In the genomic region with DNA sequence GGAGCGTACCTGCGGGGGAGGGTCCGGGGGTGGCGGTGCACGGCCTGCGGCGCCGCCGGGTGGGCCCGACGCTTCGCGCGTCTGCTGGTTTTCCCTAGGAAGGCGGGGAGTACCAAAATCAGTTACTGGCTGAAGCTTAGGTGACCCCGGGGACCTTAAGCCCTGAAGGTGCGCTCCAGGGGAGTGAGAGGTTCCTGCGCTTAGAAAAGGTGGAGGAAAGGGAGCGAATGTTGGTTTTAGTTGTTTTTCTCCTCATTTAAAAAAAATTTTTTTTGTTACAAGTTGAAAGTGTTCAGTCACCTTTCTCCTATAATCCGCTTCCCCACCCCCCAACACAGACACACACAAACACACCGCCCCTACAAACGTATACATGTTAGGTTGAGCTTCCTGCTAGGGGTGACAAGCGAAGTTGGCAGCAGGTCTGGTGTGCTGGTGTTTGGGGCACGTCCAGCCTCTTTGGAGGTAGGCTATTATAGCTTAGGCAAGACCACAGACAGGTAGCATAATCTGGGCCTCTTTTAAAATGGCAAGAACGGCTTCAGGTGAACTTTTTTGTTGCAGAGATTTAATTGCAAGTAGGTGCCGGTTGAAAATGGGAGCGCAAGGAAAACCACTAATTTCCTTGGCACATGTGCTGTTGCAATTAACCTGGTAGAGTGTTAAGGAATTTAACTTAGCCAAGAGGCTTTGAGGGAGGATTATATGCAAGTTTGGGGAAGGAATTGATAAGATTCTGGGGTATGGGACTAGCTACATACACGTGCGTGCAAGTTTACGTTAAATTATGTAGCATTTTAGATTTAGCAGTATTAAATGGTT, we compare ENCODE assay signal across 8 cellular contexts. TPM values are rescaled to one million over a fixed set of nuclear protein-coding genes. Genes with fewer than 3 reads are reported as not detected.
A peak's percentile ranks its signal among the peaks of the same experiment; 100 is the strongest.
DNase-seq lines count a peak whose midpoint lies in the region; ATAC-seq and TF ChIP-seq lines count a peak whose summit lies in the region.

No MANE protein-coding gene starts in this region.

- no peak overlapping the region for H3K27ac Mint-ChIP-seq in T-helper 17 cell

- CTCF ChIA-PET in mammary epithelial cell (lab: Charles Lee; ENCODE audit: low non-redundant PET) = interaction anchor here (0.6 kb wide), 2 partner anchors 27 to 124 kb away, joined by 3 read pairs; no protein-coding TSS in a partner anchor

- WGBS in mammary epithelial cell (ENCODE audit: low coverage, missing lambda C conversion rate) = 10% methylated on average over 12 of the region's 30 CpGs

- H2AFZ ChIP-seq in mammary epithelial cell (ENCODE audit: low read depth, low read length) = peak overlapping the region; percentile 88

- H3K4me2 ChIP-seq in mammary epithelial cell (ENCODE audit: insufficient read depth, low read depth, low read length) = peak overlapping the region; percentile 73

- H4K20me1 ChIP-seq in mammary epithelial cell (ENCODE audit: insufficient read depth, low read length) = no peaks in the 10 kb centered on the region

- ATAC-seq in T-helper 17 cell (peak; percentile 10), left colon (peak; percentile 47)

- peaks cover 37% of the 10 kb centered on the region for H3K4me1 ChIP-seq in mammary epithelial cell (ENCODE audit: insufficient read depth, low read length)

- peak overlapping the region; percentile 51 for H3K9ac ChIP-seq in mammary epithelial cell (ENCODE audit: insufficient read depth, low read length)

- TSS peak; percentile 30 for BruUV-seq in mammary epithelial cell (replicated peaks; lab: Mats Ljungman, UMichigan)

- no peak overlapping the region for H3K4me3 Mint-ChIP-seq in T-helper 17 cell

- H3K4me3 ChIP-seq in mammary epithelial cell (replicated peaks in 1 of 3; ENCODE audit: insufficient read depth in 1 of 3, low read depth in 2 of 3, low read length in 3 of 3) = peak overlapping the region; percentile 81 to 91 (median 85)

- TF ChIP-seq CTCF in mammary epithelial cell (conservative IDR thresholded peaks at IDR 0.05 in 1 of 2, IDR thresholded peaks at IDR 0.05 in 1 of 2; ENCODE audit: extremely low read depth in 1 of 2, insufficient read depth in 1 of 2, low read depth in 1 of 2, low read length in 2 of 2) = no peak

- H3K9me3 ChIP-seq in T-helper 17 cell (ENCODE audit: control insufficient read depth, low read length, poor library complexity, severe bottlenecking) = no peaks in the 10 kb centered on the region
- H3K9me3 ChIP-seq in mammary epithelial cell (replicated peaks; ENCODE audit: insufficient read depth, low read length) = no peaks in the 10 kb centered on the region

- H3K36me3 Mint-ChIP-seq in T-helper 17 cell (ENCODE audit: low read depth) = peaks cover 3% of the 10 kb centered on the region

- in situ Hi-C loops in mammary epithelial cell (cut with MboI; ENCODE audit: low sequenced_read_pairs in 2 of 2) = no loop called here

- DNase-seq in NCI-H345 (lab: John Stamatoyannopoulos, UW) (peak; percentile 22), NCI-H345 treated with DMSO at 0.1 percent for 48 hours (lab: John Stamatoyannopoulos, UW; ENCODE audit: unreplicated experiment) (no peak), HUDEP-2 (lab: John Stamatoyannopoulos, UW; ENCODE audit: unreplicated experiment in 76 of 76) (peak in 41 of 76 experiments; percentile 4 to 51 (median 25)), T-helper 17 cell (peak in 2 of 3 donors; percentile 29 to 30), mammary epithelial cell (peak; percentile 48), left colon (peak; percentile 68 to 71), dedifferentiated amniotic fluid mesenchymal stem cell (ENCODE audit: extremely low spot score) (no peak)
- DNase-seq in stimulated activated CD8-positive, alpha-beta memory T cell treated with anti-CD3 and anti-CD28 coated beads, Interleukin-12 subunit alpha, Interleukin-12 subunit beta, amount 100 ng/mL, for 1 hour (ENCODE audit: low read depth) = peak; percentile 20

- H3K4me1 Mint-ChIP-seq in T-helper 17 cell = peaks cover 36% of the 10 kb centered on the region

- no peaks in the 10 kb centered on the region for H3K27me3 Mint-ChIP-seq in T-helper 17 cell

- dilution Hi-C loops in mammary epithelial cell (cut with HindIII; ENCODE audit: low sequenced_read_pairs) = no loop called here

- H3K27me3 ChIP-seq in mammary epithelial cell (ENCODE audit: insufficient read depth, low read length) = no peaks in the 10 kb centered on the region

- intact Hi-C loops in mammary epithelial cell (cut with micrococcal nuclease) = loop anchor here (1.0 to 10.0 kb wide), 8 partner anchors 26 to 266 kb away; no protein-coding TSS in a partner anchor
- intact Hi-C loops in left colon (cut with DNase I, micrococcal nuclease) = no loop called here

- peak overlapping the region; percentile 25 for H3K27ac ChIP-seq in mammary epithelial cell (ENCODE audit: insufficient read depth, low read depth, low read length)

- peaks cover 50% of the 10 kb centered on the region for H3K79me2 ChIP-seq in mammary epithelial cell (ENCODE audit: insufficient read depth, low read length)

- no peaks in the 10 kb centered on the region for H3K36me3 ChIP-seq in mammary epithelial cell (ENCODE audit: insufficient read depth, low read length)

RNA-seq across cellular contexts. Expression of a gene that starts 0.9 kb away (rescaled TPM):
- total RNA-seq in T-helper 17 cell (100 to 1,000 TPM; 343 to 351 TPM), mammary epithelial cell (10 to 100 TPM; 24.8 to 67.5 TPM), left colon (100 to 1,000 TPM; 139 to 143 TPM)
- 102 TPM for polyA plus RNA-seq in mammary epithelial cell
- 15.7 TPM for polyA minus RNA-seq in mammary epithelial cell

Comparison
In these comparisons a context has a peak if more than half of its experiments do, and no peak if none do; other contexts are left out.
1. DNase-seq: peak in NCI-H345 (single experiment), HUDEP-2 (41 of 76), T-helper 17 cell (2 of 3), mammary epithelial cell (single experiment), left colon (2 of 2) and stimulated activated CD8-positive, alpha-beta memory T cell treated with anti-CD3 and anti-CD28 coated beads, Interleukin-12 subunit alpha, Interleukin-12 subunit beta, amount 100 ng/mL, for 1 hour (single experiment); none in NCI-H345 treated with DMSO at 0.1 percent for 48 hours (single experiment) and dedifferentiated amniotic fluid mesenchymal stem cell (single experiment).